In the genomic region with DNA sequence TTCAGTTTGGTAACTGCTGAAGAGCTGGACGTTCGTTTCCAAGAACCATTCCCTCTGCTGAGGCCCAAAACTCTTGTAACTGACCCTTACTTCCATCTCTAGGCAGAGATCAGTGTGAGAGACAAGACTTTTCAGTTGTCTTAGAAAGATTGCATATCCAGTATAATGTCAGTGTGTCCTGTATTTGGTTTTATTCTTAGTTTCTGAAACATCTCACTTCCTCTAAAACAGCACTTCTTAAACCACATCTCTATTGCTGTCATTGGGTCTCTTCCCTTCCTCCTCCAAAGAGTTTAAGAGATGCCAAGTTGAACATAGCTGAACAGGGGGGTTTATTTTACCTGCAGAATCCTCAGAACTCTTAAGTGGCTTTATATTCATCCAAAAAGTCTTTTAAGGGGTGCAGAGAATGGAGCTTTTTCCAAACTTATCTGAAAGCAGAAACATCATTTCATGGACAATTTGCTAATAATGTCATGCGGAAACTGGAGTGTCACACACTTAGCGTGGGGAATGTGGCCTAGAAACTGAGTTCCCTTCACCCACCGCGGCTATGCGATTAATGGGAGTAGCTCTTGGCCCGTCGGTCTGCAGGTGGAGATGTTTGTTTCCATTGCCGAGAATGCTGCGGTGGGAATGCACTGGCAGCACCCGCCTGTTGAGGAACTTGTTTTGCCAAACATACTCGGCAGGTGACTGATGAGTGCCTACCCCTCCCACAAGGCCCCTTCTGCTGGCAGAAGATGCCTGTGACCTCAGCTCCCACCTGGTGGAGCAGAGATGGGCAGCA, we compare ENCODE assay signal across 1 cellular context.
TF ChIP-seq lines count a peak whose summit lies in the region.

No MANE protein-coding gene starts in this region.

TF ChIP-seq in GM12878, 131 proteins besides CTCF, POLR2A, EP300 and RAD21 (continued from another document):
- TF ChIP-seq MTA3 (IDR thresholded peaks at IDR 0.05; ENCODE audit: borderline replicate concordance, low read length) (no peak), BRCA1 (IDR thresholded peaks at IDR 0.05; ENCODE audit: low read depth, low read length) (no peak), ZNF207 (IDR thresholded peaks at IDR 0.05; ENCODE audit: borderline replicate concordance) (no peak), FOS (IDR thresholded peaks at IDR 0.05; ENCODE audit: borderline replicate concordance, extremely low read depth, insufficient read length) (no peak), SUPT20H (IDR thresholded peaks at IDR 0.05; ENCODE audit: borderline replicate concordance, control insufficient read depth, low read depth, low read length) (no peak), ZSCAN29 (IDR thresholded peaks at IDR 0.05) (no peak), KLF5 (IDR thresholded peaks at IDR 0.05; ENCODE audit: partially characterized antibody) (no peak), NR2C2 (IDR thresholded peaks at IDR 0.05; ENCODE audit: borderline replicate concordance, control insufficient read depth, insufficient read length, low read depth) (no peak), SMAD5 (IDR thresholded peaks at IDR 0.05; ENCODE audit: low read depth) (no peak), TBL1XR1 (IDR thresholded peaks at IDR 0.05; ENCODE audit: low read depth, low read length) (peak; percentile 33; the same call in 1 of the 2 replicates), SPI1 (IDR thresholded peaks at IDR 0.05; ENCODE audit: borderline replicate concordance, insufficient read depth, low read depth, low read length) (peak; percentile 99), YY1 (IDR thresholded peaks at IDR 0.05; ENCODE audit: low read depth, low read length) (no peak), ZBED1 (IDR thresholded peaks at IDR 0.05; ENCODE audit: borderline replicate concordance) (no peak), KAT2A (conservative IDR thresholded peaks at IDR 0.05; ENCODE audit: control insufficient read depth, low read depth, low read length) (no peak), WRNIP1 (IDR thresholded peaks at IDR 0.05; ENCODE audit: borderline replicate concordance, low read depth, low read length) (no peak)
- TF ChIP-seq, protein P1, sequence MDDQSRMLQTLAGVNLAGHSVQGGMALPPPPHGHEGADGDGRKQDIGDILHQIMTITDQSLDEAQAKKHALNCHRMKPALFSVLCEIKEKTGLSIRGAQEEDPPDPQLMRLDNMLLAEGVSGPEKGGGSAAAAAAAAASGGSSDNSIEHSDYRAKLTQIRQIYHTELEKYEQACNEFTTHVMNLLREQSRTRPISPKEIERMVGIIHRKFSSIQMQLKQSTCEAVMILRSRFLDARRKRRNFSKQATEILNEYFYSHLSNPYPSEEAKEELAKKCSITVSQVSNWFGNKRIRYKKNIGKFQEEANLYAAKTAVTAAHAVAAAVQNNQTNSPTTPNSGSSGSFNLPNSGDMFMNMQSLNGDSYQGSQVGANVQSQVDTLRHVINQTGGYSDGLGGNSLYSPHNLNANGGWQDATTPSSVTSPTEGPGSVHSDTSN (IDR thresholded peaks at IDR 0.05; ENCODE audit: insufficient replicate concordance, low read depth, low read length) = no peak
- TF ChIP-seq, protein P2, sequence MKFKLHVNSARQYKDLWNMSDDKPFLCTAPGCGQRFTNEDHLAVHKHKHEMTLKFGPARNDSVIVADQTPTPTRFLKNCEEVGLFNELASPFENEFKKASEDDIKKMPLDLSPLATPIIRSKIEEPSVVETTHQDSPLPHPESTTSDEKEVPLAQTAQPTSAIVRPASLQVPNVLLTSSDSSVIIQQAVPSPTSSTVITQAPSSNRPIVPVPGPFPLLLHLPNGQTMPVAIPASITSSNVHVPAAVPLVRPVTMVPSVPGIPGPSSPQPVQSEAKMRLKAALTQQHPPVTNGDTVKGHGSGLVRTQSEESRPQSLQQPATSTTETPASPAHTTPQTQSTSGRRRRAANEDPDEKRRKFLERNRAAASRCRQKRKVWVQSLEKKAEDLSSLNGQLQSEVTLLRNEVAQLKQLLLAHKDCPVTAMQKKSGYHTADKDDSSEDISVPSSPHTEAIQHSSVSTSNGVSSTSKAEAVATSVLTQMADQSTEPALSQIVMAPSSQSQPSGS (IDR thresholded peaks at IDR 0.05; ENCODE audit: low read length) = peak; percentile 71; the same call in 1 of the 2 replicates
- TF ChIP-seq, protein P3, sequence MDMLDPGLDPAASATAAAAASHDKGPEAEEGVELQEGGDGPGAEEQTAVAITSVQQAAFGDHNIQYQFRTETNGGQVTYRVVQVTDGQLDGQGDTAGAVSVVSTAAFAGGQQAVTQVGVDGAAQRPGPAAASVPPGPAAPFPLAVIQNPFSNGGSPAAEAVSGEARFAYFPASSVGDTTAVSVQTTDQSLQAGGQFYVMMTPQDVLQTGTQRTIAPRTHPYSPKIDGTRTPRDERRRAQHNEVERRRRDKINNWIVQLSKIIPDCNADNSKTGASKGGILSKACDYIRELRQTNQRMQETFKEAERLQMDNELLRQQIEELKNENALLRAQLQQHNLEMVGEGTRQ (IDR thresholded peaks at IDR 0.05; ENCODE audit: borderline replicate concordance, low read depth, low read length) = no peak
- TF ChIP-seq, protein P4, sequence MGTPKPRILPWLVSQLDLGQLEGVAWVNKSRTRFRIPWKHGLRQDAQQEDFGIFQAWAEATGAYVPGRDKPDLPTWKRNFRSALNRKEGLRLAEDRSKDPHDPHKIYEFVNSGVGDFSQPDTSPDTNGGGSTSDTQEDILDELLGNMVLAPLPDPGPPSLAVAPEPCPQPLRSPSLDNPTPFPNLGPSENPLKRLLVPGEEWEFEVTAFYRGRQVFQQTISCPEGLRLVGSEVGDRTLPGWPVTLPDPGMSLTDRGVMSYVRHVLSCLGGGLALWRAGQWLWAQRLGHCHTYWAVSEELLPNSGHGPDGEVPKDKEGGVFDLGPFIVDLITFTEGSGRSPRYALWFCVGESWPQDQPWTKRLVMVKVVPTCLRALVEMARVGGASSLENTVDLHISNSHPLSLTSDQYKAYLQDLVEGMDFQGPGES (IDR thresholded peaks at IDR 0.05) = no peak
- TF ChIP-seq, protein P5, sequence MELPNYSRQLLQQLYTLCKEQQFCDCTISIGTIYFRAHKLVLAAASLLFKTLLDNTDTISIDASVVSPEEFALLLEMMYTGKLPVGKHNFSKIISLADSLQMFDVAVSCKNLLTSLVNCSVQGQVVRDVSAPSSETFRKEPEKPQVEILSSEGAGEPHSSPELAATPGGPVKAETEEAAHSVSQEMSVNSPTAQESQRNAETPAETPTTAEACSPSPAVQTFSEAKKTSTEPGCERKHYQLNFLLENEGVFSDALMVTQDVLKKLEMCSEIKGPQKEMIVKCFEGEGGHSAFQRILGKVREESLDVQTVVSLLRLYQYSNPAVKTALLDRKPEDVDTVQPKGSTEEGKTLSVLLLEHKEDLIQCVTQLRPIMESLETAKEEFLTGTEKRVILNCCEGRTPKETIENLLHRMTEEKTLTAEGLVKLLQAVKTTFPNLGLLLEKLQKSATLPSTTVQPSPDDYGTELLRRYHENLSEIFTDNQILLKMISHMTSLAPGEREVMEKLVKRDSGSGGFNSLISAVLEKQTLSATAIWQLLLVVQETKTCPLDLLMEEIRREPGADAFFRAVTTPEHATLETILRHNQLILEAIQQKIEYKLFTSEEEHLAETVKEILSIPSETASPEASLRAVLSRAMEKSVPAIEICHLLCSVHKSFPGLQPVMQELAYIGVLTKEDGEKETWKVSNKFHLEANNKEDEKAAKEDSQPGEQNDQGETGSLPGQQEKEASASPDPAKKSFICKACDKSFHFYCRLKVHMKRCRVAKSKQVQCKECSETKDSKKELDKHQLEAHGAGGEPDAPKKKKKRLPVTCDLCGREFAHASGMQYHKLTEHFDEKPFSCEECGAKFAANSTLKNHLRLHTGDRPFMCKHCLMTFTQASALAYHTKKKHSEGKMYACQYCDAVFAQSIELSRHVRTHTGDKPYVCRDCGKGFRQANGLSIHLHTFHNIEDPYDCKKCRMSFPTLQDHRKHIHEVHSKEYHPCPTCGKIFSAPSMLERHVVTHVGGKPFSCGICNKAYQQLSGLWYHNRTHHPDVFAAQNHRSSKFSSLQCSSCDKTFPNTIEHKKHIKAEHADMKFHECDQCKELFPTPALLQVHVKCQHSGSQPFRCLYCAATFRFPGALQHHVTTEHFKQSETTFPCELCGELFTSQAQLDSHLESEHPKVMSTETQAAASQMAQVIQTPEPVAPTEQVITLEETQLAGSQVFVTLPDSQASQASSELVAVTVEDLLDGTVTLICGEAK (IDR thresholded peaks at IDR 0.05; ENCODE audit: borderline replicate concordance) = no peak
- TF ChIP-seq, protein P6, sequence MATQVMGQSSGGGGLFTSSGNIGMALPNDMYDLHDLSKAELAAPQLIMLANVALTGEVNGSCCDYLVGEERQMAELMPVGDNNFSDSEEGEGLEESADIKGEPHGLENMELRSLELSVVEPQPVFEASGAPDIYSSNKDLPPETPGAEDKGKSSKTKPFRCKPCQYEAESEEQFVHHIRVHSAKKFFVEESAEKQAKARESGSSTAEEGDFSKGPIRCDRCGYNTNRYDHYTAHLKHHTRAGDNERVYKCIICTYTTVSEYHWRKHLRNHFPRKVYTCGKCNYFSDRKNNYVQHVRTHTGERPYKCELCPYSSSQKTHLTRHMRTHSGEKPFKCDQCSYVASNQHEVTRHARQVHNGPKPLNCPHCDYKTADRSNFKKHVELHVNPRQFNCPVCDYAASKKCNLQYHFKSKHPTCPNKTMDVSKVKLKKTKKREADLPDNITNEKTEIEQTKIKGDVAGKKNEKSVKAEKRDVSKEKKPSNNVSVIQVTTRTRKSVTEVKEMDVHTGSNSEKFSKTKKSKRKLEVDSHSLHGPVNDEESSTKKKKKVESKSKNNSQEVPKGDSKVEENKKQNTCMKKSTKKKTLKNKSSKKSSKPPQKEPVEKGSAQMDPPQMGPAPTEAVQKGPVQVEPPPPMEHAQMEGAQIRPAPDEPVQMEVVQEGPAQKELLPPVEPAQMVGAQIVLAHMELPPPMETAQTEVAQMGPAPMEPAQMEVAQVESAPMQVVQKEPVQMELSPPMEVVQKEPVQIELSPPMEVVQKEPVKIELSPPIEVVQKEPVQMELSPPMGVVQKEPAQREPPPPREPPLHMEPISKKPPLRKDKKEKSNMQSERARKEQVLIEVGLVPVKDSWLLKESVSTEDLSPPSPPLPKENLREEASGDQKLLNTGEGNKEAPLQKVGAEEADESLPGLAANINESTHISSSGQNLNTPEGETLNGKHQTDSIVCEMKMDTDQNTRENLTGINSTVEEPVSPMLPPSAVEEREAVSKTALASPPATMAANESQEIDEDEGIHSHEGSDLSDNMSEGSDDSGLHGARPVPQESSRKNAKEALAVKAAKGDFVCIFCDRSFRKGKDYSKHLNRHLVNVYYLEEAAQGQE (IDR thresholded peaks at IDR 0.05; ENCODE audit: low read depth, low read length) = no peak
- TF ChIP-seq, protein P7, sequence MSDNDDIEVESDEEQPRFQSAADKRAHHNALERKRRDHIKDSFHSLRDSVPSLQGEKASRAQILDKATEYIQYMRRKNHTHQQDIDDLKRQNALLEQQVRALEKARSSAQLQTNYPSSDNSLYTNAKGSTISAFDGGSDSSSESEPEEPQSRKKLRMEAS (IDR thresholded peaks at IDR 0.05; ENCODE audit: low read depth, low read length) = no peak
